1 cellular context compared by ENCODE assay signal in the genomic region with DNA sequence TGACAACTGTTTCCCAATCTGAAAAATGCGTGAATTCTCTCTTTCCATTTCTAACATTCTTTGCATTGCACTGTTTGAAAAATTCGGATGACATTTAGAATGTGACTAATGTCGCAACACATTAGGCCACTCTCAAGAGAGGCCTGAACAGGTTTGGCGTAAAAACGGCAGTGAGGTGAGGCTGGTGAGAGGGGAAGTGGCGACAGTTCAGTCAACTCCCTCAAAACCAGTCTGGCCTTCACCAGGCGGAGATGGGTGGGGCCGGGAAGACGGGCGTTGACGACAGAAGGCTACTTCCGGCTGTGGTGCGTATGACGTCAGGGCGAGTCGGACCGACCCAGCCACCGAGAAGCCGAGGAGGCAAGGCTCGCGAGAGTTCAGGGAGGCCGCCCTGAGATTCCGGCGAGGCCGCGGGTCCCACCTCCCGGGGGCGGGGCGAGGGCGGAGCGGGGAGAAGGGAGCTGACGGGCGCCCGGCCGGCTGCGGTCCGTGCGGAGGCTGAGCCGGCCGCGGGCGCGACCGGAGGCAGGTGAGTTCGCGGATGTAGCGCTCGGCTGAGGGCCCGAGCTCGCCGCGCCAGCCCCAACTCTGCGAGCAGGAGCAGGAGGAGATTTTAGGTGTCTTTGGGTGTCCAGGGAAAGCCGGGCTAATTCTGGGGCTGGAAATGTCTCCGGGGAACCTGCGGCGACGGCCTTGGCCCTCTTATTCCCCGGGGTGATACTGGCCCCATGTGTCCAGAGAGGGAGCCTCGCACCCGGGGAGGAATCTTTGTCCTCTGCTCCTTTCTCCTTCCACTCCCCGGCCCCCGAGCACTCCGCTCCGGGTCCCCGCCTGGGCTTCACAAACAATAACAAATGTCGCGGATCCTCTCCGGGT.
TF ChIP-seq lines count a peak whose summit lies in the region.

A gene (plus strand): TSS at position 483 of the 876 bp plus-strand sequence. CDS start 53,435 bp downstream, outside the sequence.

TF ChIP-seq in HepG2, 621 proteins besides CTCF, POLR2A, EP300 and RAD21 (continued from another document and continues in another):
- TF ChIP-seq, protein P1, sequence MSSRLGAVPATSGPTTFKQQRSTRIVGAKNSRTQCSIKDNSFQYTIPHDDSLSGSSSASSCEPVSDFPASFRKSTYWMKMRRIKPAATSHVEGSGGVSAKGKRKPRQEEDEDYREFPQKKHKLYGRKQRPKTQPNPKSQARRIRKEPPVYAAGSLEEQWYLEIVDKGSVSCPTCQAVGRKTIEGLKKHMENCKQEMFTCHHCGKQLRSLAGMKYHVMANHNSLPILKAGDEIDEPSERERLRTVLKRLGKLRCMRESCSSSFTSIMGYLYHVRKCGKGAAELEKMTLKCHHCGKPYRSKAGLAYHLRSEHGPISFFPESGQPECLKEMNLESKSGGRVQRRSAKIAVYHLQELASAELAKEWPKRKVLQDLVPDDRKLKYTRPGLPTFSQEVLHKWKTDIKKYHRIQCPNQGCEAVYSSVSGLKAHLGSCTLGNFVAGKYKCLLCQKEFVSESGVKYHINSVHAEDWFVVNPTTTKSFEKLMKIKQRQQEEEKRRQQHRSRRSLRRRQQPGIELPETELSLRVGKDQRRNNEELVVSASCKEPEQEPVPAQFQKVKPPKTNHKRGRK (CRISPR knock-in tag; IDR thresholded peaks at IDR 0.05), result no peak
- TF ChIP-seq ZNF737 (CRISPR knock-in tag; IDR thresholded peaks at IDR 0.05; ENCODE audit: borderline replicate concordance), result no peak
- TF ChIP-seq KLF15 (CRISPR knock-in tag; IDR thresholded peaks at IDR 0.05; ENCODE audit: borderline replicate concordance), result 0 out of 2 replicates have a peak, but pooled peaks have one; percentile 69
- TF ChIP-seq, protein P2, sequence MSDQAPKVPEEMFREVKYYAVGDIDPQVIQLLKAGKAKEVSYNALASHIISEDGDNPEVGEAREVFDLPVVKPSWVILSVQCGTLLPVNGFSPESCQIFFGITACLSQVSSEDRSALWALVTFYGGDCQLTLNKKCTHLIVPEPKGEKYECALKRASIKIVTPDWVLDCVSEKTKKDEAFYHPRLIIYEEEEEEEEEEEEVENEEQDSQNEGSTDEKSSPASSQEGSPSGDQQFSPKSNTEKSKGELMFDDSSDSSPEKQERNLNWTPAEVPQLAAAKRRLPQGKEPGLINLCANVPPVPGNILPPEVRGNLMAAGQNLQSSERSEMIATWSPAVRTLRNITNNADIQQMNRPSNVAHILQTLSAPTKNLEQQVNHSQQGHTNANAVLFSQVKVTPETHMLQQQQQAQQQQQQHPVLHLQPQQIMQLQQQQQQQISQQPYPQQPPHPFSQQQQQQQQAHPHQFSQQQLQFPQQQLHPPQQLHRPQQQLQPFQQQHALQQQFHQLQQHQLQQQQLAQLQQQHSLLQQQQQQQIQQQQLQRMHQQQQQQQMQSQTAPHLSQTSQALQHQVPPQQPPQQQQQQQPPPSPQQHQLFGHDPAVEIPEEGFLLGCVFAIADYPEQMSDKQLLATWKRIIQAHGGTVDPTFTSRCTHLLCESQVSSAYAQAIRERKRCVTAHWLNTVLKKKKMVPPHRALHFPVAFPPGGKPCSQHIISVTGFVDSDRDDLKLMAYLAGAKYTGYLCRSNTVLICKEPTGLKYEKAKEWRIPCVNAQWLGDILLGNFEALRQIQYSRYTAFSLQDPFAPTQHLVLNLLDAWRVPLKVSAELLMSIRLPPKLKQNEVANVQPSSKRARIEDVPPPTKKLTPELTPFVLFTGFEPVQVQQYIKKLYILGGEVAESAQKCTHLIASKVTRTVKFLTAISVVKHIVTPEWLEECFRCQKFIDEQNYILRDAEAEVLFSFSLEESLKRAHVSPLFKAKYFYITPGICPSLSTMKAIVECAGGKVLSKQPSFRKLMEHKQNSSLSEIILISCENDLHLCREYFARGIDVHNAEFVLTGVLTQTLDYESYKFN (CRISPR knock-in tag; conservative IDR thresholded peaks at IDR 0.05), result no peak; the same call in 1 of the 2 replicates
- peak; percentile 23; the same call in 1 of the 2 replicates for TF ChIP-seq TMF1 (CRISPR knock-in tag; IDR thresholded peaks at IDR 0.05; ENCODE audit: low read depth)
- no peak for TF ChIP-seq EED (CRISPR knock-in tag; IDR thresholded peaks at IDR 0.05)
- TF ChIP-seq, protein P3, sequence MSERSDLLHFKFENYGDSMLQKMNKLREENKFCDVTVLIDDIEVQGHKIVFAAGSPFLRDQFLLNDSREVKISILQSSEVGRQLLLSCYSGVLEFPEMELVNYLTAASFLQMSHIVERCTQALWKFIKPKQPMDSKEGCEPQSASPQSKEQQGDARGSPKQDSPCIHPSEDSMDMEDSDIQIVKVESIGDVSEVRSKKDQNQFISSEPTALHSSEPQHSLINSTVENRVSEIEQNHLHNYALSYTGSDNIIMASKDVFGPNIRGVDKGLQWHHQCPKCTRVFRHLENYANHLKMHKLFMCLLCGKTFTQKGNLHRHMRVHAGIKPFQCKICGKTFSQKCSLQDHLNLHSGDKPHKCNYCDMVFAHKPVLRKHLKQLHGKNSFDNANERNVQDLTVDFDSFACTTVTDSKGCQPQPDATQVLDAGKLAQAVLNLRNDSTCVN (CRISPR knock-in tag; IDR thresholded peaks at IDR 0.05; ENCODE audit: borderline replicate concordance), result no peak; the same call in 1 of the 2 replicates
- no peak for TF ChIP-seq NCOA5 (CRISPR knock-in tag; IDR thresholded peaks at IDR 0.05)
- TF ChIP-seq RARG (CRISPR knock-in tag; IDR thresholded peaks at IDR 0.05; ENCODE audit: low read depth), result no peak
- no peak for TF ChIP-seq HHEX (CRISPR knock-in tag; IDR thresholded peaks at IDR 0.05)
- TF ChIP-seq, protein P4, sequence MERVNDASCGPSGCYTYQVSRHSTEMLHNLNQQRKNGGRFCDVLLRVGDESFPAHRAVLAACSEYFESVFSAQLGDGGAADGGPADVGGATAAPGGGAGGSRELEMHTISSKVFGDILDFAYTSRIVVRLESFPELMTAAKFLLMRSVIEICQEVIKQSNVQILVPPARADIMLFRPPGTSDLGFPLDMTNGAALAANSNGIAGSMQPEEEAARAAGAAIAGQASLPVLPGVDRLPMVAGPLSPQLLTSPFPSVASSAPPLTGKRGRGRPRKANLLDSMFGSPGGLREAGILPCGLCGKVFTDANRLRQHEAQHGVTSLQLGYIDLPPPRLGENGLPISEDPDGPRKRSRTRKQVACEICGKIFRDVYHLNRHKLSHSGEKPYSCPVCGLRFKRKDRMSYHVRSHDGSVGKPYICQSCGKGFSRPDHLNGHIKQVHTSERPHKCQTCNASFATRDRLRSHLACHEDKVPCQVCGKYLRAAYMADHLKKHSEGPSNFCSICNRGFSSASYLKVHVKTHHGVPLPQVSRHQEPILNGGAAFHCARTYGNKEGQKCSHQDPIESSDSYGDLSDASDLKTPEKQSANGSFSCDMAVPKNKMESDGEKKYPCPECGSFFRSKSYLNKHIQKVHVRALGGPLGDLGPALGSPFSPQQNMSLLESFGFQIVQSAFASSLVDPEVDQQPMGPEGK (CRISPR knock-in tag; IDR thresholded peaks at IDR 0.05), result peak; percentile 20; the same call in 1 of the 2 replicates
- TF ChIP-seq AGO1 (IDR thresholded peaks at IDR 0.05; ENCODE audit: low read depth, low read length, poor library complexity, severe bottlenecking), result no peak
- peak; percentile 85 for TF ChIP-seq CCDC6 (CRISPR knock-in tag; IDR thresholded peaks at IDR 0.05)
- TF ChIP-seq ZNF20 (CRISPR knock-in tag; IDR thresholded peaks at IDR 0.05), result no peak
- TF ChIP-seq U2AF2 (IDR thresholded peaks at IDR 0.05; ENCODE audit: low read depth, low read length), result no peak
- TF ChIP-seq, protein P5, sequence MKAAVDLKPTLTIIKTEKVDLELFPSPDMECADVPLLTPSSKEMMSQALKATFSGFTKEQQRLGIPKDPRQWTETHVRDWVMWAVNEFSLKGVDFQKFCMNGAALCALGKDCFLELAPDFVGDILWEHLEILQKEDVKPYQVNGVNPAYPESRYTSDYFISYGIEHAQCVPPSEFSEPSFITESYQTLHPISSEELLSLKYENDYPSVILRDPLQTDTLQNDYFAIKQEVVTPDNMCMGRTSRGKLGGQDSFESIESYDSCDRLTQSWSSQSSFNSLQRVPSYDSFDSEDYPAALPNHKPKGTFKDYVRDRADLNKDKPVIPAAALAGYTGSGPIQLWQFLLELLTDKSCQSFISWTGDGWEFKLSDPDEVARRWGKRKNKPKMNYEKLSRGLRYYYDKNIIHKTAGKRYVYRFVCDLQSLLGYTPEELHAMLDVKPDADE (CRISPR knock-in tag; IDR thresholded peaks at IDR 0.05), result peak; percentile 66; the same call in 1 of the 2 replicates
- TF ChIP-seq, protein P6, sequence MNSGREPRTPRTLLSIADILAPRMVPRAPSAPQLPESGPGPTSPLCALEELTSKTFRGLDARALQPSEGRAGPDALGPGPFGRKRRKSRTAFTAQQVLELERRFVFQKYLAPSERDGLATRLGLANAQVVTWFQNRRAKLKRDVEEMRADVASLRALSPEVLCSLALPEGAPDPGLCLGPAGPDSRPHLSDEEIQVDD (CRISPR knock-in tag; IDR thresholded peaks at IDR 0.05; ENCODE audit: borderline replicate concordance), result no peak
- TF ChIP-seq NCOR1 (IDR thresholded peaks at IDR 0.05; ENCODE audit: borderline replicate concordance, low read length), result peak; percentile 27; the same call in 1 of the 2 replicates
- no peak for TF ChIP-seq HNRNPUL1 (IDR thresholded peaks at IDR 0.05; ENCODE audit: low read depth, low read length)
- no peak for TF ChIP-seq ZNF678 (CRISPR knock-in tag; IDR thresholded peaks at IDR 0.05)
- TF ChIP-seq MYNN (CRISPR knock-in tag; IDR thresholded peaks at IDR 0.05; ENCODE audit: low read depth), result no peak
- peak; percentile 52 for TF ChIP-seq TBP (CRISPR knock-in tag; IDR thresholded peaks at IDR 0.05)
- TF ChIP-seq, protein P7, sequence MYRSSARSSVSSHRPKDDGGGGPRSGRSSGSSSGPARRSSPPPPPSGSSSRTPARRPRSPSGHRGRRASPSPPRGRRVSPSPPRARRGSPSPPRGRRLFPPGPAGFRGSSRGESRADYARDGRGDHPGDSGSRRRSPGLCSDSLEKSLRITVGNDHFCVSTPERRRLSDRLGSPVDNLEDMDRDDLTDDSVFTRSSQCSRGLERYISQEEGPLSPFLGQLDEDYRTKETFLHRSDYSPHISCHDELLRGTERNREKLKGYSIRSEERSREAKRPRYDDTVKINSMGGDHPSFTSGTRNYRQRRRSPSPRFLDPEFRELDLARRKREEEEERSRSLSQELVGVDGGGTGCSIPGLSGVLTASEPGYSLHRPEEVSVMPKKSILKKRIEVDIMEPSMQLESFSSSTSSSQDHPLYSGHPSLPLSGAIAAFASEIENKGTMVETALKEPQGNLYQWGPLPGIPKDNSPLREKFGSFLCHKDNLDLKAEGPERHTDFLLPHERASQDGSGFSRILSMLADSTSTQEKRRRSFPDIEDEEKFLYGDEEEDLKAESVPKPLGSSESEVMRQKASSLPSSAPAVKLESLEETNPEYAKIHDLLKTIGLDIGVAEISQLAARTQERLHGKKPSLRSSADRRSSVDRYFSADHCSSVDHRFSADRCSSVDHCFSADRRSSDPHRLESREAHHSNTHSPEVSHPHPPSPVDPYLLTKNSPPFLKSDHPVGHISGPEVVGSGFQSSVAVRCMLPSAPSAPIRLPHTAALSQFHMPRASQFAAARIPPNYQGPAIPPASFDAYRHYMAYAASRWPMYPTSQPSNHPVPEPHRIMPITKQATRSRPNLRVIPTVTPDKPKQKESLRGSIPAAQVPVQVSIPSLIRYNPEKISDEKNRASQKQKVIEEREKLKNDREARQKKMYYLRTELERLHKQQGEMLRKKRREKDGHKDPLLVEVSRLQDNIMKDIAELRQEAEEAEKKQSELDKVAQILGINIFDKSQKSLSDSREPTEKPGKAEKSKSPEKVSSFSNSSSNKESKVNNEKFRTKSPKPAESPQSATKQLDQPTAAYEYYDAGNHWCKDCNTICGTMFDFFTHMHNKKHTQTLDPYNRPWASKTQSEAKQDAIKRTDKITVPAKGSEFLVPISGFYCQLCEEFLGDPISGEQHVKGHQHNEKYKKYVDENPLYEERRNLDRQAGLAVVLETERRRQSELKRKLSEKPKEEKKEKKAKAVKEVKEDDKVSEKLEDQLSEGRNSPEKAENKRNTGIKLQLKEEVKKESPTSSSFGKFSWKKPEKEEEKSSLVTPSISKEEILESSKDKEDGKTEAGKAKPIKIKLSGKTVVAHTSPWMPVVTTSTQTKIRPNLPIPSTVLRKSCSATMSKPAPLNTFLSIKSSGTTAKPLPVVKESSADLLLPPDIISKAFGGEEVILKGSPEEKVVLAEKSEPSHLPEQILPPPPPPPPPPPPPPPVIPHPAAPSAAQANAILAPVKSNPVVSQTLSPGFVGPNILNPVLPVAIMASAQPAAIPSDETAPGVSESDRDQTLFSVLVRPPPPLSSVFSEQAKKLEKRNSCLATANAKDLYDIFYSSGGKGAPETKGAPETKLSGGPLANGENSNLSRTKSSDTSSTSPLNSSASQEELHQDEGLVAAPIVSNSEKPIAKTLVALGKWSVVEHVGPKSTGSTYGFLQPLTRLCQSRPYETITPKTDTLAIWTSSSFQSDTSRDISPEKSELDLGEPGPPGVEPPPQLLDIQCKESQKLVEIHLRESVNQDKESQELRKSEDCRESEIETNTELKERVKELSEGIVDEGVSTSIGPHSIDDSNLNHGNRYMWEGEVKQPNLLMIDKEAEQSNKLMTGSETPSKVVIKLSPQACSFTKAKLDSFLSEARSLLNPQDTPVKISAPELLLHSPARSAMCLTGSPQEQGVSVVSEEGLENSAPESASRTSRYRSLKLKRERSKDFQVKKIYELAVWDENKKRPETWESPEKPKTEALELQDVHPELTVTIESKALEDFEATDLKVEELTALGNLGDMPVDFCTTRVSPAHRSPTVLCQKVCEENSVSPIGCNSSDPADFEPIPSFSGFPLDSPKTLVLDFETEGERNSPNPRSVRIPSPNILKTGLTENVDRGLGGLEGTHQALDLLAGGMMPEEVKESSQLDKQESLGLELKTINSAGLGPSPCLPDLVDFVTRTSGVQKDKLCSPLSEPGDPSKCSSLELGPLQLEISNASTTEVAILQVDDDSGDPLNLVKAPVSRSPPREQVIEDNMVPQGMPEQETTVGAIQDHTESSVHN (CRISPR knock-in tag; IDR thresholded peaks at IDR 0.05), result no peak
- TF ChIP-seq REXO4 (CRISPR knock-in tag; IDR thresholded peaks at IDR 0.05; ENCODE audit: borderline replicate concordance), result no peak
- TF ChIP-seq, protein P8, sequence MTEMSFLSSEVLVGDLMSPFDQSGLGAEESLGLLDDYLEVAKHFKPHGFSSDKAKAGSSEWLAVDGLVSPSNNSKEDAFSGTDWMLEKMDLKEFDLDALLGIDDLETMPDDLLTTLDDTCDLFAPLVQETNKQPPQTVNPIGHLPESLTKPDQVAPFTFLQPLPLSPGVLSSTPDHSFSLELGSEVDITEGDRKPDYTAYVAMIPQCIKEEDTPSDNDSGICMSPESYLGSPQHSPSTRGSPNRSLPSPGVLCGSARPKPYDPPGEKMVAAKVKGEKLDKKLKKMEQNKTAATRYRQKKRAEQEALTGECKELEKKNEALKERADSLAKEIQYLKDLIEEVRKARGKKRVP (CRISPR knock-in tag; IDR thresholded peaks at IDR 0.05), result no peak; a peak in 1 of 4 replicates
- TF ChIP-seq ZNF564 (CRISPR knock-in tag; IDR thresholded peaks at IDR 0.05), result no peak
- TF ChIP-seq, protein P9, sequence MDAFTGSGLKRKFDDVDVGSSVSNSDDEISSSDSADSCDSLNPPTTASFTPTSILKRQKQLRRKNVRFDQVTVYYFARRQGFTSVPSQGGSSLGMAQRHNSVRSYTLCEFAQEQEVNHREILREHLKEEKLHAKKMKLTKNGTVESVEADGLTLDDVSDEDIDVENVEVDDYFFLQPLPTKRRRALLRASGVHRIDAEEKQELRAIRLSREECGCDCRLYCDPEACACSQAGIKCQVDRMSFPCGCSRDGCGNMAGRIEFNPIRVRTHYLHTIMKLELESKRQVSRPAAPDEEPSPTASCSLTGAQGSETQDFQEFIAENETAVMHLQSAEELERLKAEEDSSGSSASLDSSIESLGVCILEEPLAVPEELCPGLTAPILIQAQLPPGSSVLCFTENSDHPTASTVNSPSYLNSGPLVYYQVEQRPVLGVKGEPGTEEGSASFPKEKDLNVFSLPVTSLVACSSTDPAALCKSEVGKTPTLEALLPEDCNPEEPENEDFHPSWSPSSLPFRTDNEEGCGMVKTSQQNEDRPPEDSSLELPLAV (CRISPR knock-in tag; conservative IDR thresholded peaks at IDR 0.05; ENCODE audit: low read depth), result no peak
- peak; percentile 83 for TF ChIP-seq GATAD1 (CRISPR knock-in tag; IDR thresholded peaks at IDR 0.05)
